Comparison of ENCODE assay signal across 8 cellular contexts in genomic region chr1:39268906-39269305, GRCh38.
DNase-seq lines count a peak whose midpoint lies in the region; ATAC-seq and TF ChIP-seq lines count a peak whose summit lies in the region.

No MANE protein-coding gene starts in this region.

- H3K4me3 ChIP-seq in osteoblast (ENCODE audit: insufficient read depth, low read length) (peak overlapping the region; percentile 63), MG63 (no peak overlapping the region)

- H3K36me3 Mint-ChIP-seq in endothelial cell (ENCODE audit: low read depth, unreplicated experiment): peaks cover 11% of the 10 kb centered on the region

- H3K36me3 ChIP-seq in osteoblast (ENCODE audit: insufficient read depth, low read length) (peaks cover 4% of the 10 kb centered on the region), MG63 (no peaks in the 10 kb centered on the region; the same call in none of the 2 replicates)

- peaks cover 42% of the 10 kb centered on the region for H3K4me1 Mint-ChIP-seq in endothelial cell (ENCODE audit: unreplicated experiment)

- H3K9me3 Mint-ChIP-seq in endothelial cell (ENCODE audit: unreplicated experiment): no peaks in the 10 kb centered on the region

- H4K20me1 ChIP-seq in osteoblast (ENCODE audit: insufficient read depth, low read length): peaks cover 37% of the 10 kb centered on the region

- ATAC-seq in GM21390 (IDR thresholded peaks at IDR 0.05; ENCODE audit: unreplicated experiment) (no peak), HG02973 (IDR thresholded peaks at IDR 0.05; ENCODE audit: unreplicated experiment) (no peak), HG03565 (IDR thresholded peaks at IDR 0.05; ENCODE audit: unreplicated experiment) (no peak)

- H3K27ac ChIP-seq in osteoblast (ENCODE audit: low read depth, low read length): peak overlapping the region; percentile 68

- peaks cover 6% of the 10 kb centered on the region for H3K27me3 Mint-ChIP-seq in endothelial cell (ENCODE audit: unreplicated experiment)

- H3K4me3 Mint-ChIP-seq in endothelial cell (ENCODE audit: unreplicated experiment): peak overlapping the region; percentile 80

- H3K4me1 ChIP-seq in osteoblast (ENCODE audit: insufficient read depth, low read length): peaks cover 36% of the 10 kb centered on the region

- peaks cover 77% of the 10 kb centered on the region for H3K79me2 ChIP-seq in osteoblast (ENCODE audit: insufficient read depth, low read length)

- no peaks in the 10 kb centered on the region for H3K27me3 ChIP-seq in osteoblast (ENCODE audit: insufficient read depth, low read length)
- H3K27me3 ChIP-seq in MG63: no peaks in the 10 kb centered on the region

- H3K4me2 ChIP-seq in osteoblast (ENCODE audit: insufficient read depth, low read length): peak overlapping the region; percentile 86

- DNase-seq in DMS79 (lab: John Stamatoyannopoulos, UW): peak; percentile 21
- peak; percentile 100 for DNase-seq in NCI-H2107 treated with DMSO at 0.1 percent for 48 hours (lab: John Stamatoyannopoulos, UW; ENCODE audit: unreplicated experiment)
- peak; percentile 22 for DNase-seq in endothelial cell (ENCODE audit: low spot score)
- DNase-seq in osteoblast (ENCODE audit: insufficient read length, low spot score, missing footprints): no peak
- no peak for DNase-seq in MG63

- TF ChIP-seq CTCF in endothelial cell (IDR thresholded peaks at IDR 0.05; ENCODE audit: unreplicated experiment) (no peak), osteoblast (IDR thresholded peaks at IDR 0.05; ENCODE audit: extremely low read depth, low read depth, low read length) (no peak)

- H3K9me3 ChIP-seq in osteoblast (ENCODE audit: low read depth, low read length): no peaks in the 10 kb centered on the region
- no peaks in the 10 kb centered on the region for H3K9me3 ChIP-seq in MG63

- H2AFZ ChIP-seq in osteoblast (ENCODE audit: low read length): no peak overlapping the region

- H3K27ac Mint-ChIP-seq in endothelial cell (ENCODE audit: unreplicated experiment): peak overlapping the region; percentile 84

Comparison
In these comparisons a context has a peak if more than half of its experiments do, and no peak if none do; other contexts are left out.
1. DNase-seq: peak in DMS79 (single experiment), NCI-H2107 treated with DMSO at 0.1 percent for 48 hours (single experiment) and endothelial cell (single experiment); none in osteoblast (single experiment) and MG63 (single experiment).